ENCODE assay signal across 8 cellular contexts in genomic region chrX:115690554-115691216, GRCh38.
DNase-seq lines count a peak whose midpoint lies in the region; ATAC-seq, FAIRE-seq and TF ChIP-seq lines count a peak whose summit lies in the region.
"Had no signal": no experiment of that assay in that cellular context is flagged by ENCODE, and none has a peak within 500 bp of the region (broad histone marks: within the 10 kb centered on the region; RNA-seq: fewer than 3 reads in every experiment).

No MANE protein-coding gene starts in this region.

- H4K20me1 ChIP-seq in GM23338 (replicated peaks; ENCODE audit: insufficient read depth), result no peaks in the 10 kb centered on the region
- H4K20me1 ChIP-seq in PC-9 (ENCODE audit: insufficient read depth), result no peaks in the 10 kb centered on the region
- no peaks in the 10 kb centered on the region for H4K20me1 ChIP-seq in GM12878 (ENCODE audit: control insufficient read depth, insufficient read depth)
- no peaks in the 10 kb centered on the region for H4K20me1 ChIP-seq in smooth muscle cell (ENCODE audit: low read depth)

- H3K79me2 ChIP-seq in GM23338 (replicated peaks; ENCODE audit: insufficient read depth) (no peaks in the 10 kb centered on the region), PC-9 (ENCODE audit: low read depth) (no peaks in the 10 kb centered on the region), GM12878 (ENCODE audit: control insufficient read depth, insufficient read depth, low read length) (no peaks in the 10 kb centered on the region), smooth muscle cell (ENCODE audit: low read depth) (no peaks in the 10 kb centered on the region)

- BruUV-seq in PC-9 (replicated peaks; lab: Mats Ljungman, UMichigan), result no TSS peak
- BruUV-seq in GM12878 (replicated peaks; lab: Mats Ljungman, UMichigan), result no TSS peak

- no peaks in the 10 kb centered on the region for H3K36me3 Mint-ChIP-seq in GM23338 (ENCODE audit: low read depth)

- H3K4me2 ChIP-seq in GM23338 (no peak overlapping the region), PC-9 (no peak overlapping the region), GM12878 (ENCODE audit: control insufficient read depth, insufficient read depth) (no peak overlapping the region), smooth muscle cell (peak overlapping the region; percentile 70)

- RAD21 ChIA-PET in GM12878 (lab: Charles Lee; ENCODE audit: unreplicated experiment), result interaction anchor here (0.6 to 3.9 kb wide), 8 partner anchors 9 to 360 kb away, joined by 3 to 40 read pairs (median 4); partner anchors contain the start of gene PLS3

- TF ChIP-seq POLR2A in GM12878 (IDR thresholded peaks at IDR 0.05; ENCODE audit: low read depth, low read length), result no peak

- CTCF ChIA-PET in PC-9 (lab: Charles Lee), result interaction anchor here (0.6 to 1.0 kb wide), 2 partner anchors 31 to 35 kb away, joined by 3 to 5 read pairs; no protein-coding TSS in a partner anchor
- CTCF ChIA-PET in GM12878 (lab: Yijun Ruan, JAX), result interaction anchor here (0.7 to 4.3 kb wide), 24 partner anchors 9 to 463 kb away, joined by 3 to 34 read pairs (median 5); no protein-coding TSS in a partner anchor

- TF ChIP-seq CTCF in GM12872 (IDR thresholded peaks at IDR 0.05; ENCODE audit: insufficient read depth, low read depth, low read length), result peak; percentile 69
- TF ChIP-seq CTCF in GM23338 (conservative IDR thresholded peaks at IDR 0.05; ENCODE audit: low read depth in 2 of 2), result peak; percentile 70 to 74
- peak; percentile 92 for TF ChIP-seq CTCF in PC-9 (conservative IDR thresholded peaks at IDR 0.05)
- peak; percentile 70 to 87 (median 83) for TF ChIP-seq CTCF in GM12878 (IDR thresholded peaks at IDR 0.05 in 2 of 3, conservative IDR thresholded peaks at IDR 0.05 in 1 of 3; ENCODE audit: control insufficient read depth in 2 of 3, extremely low read depth in 1 of 3, insufficient read depth in 1 of 3, low read depth in 3 of 3, low read length in 3 of 3)
- TF ChIP-seq CTCF in smooth muscle cell (IDR thresholded peaks at IDR 0.05; ENCODE audit: borderline replicate concordance, insufficient read depth, poor library complexity, severe bottlenecking), result peak; percentile 89

- H3K4me3 Mint-ChIP-seq in GM23338, result no peak overlapping the region

- H3F3A ChIP-seq in GM23338 (replicated peaks; ENCODE audit: low read depth) (no peaks in the 10 kb centered on the region), PC-9 (ENCODE audit: insufficient read depth, low read depth) (no peaks in the 10 kb centered on the region), smooth muscle cell (ENCODE audit: low read depth) (no peaks in the 10 kb centered on the region)

- H3K4me1 ChIP-seq in GM23338 (ENCODE audit: insufficient read depth) (peaks cover 21% of the 10 kb centered on the region), PC-9 (replicated peaks; ENCODE audit: insufficient read depth) (peaks cover 4% of the 10 kb centered on the region; the same call in 1 of the 2 replicates), GM12878 (ENCODE audit: control insufficient read depth, insufficient read depth, low read length) (no peaks in the 10 kb centered on the region), iPS-18a (ENCODE audit: control insufficient read depth, low read depth, low read length) (peaks cover 45% of the 10 kb centered on the region), smooth muscle cell (ENCODE audit: low read depth) (peaks cover 8% of the 10 kb centered on the region)

- SMC1A ChIA-PET in GM12878 (lab: Charles Lee; ENCODE audit: uncharacterized antibody, unreplicated experiment), result interaction anchor here (0.6 to 3.7 kb wide), 14 partner anchors 9 to 365 kb away, joined by 3 to 22 read pairs (median 5); no protein-coding TSS in a partner anchor

- H3K4me3 ChIP-seq in GM23338, result no peak overlapping the region
- no peak overlapping the region for H3K4me3 ChIP-seq in Jurkat, Clone E6-1 (ENCODE audit: low read length)
- no peak overlapping the region for H3K4me3 ChIP-seq in PC-9
- no peak overlapping the region for H3K4me3 ChIP-seq in GM12878
- no peak overlapping the region for H3K4me3 ChIP-seq in iPS-18a (ENCODE audit: low read length)
- peak overlapping the region; percentile 8 for H3K4me3 ChIP-seq in smooth muscle cell

- intact Hi-C loops in PC-9 (cut with micrococcal nuclease; ENCODE audit: unreplicated experiment), result loop anchor here (1.0 kb wide), 2 partner anchors 360 to 463 kb away; no protein-coding TSS in a partner anchor
- intact Hi-C loops in GM12878 (cut with micrococcal nuclease; ENCODE audit: unreplicated experiment), result loop anchor here (1.0 to 5.0 kb wide), 4 partner anchors 39 to 464 kb away; no protein-coding TSS in a partner anchor

- H3K9me3 ChIP-seq in PC-9 (ENCODE audit: insufficient read depth, low read depth), result no peaks in the 10 kb centered on the region
- H3K9me3 ChIP-seq in GM12878 (replicated peaks; ENCODE audit: control insufficient read depth, insufficient read depth, low read length), result no peaks in the 10 kb centered on the region
- H3K9me3 ChIP-seq in iPS-18a (ENCODE audit: control insufficient read depth, low read depth, low read length), result no peaks in the 10 kb centered on the region
- no peaks in the 10 kb centered on the region for H3K9me3 ChIP-seq in smooth muscle cell (replicated peaks; ENCODE audit: low read depth)

- 24% methylated on average over 4 of the region's 4 CpGs for WGBS in GM12878 (ENCODE audit: insufficient coverage, insufficient replicate concordance, low lambda C conversion rate, missing lambda C conversion rate)
- 22% methylated on average over 4 of the region's 4 CpGs for WGBS in smooth muscle cell (ENCODE audit: low lambda C conversion rate)

- no peaks in the 10 kb centered on the region for H3K36me3 ChIP-seq in GM23338 (ENCODE audit: insufficient read depth)
- H3K36me3 ChIP-seq in PC-9 (ENCODE audit: low read depth), result no peaks in the 10 kb centered on the region
- H3K36me3 ChIP-seq in GM12878 (ENCODE audit: control insufficient read depth in 2 of 2, insufficient read depth in 2 of 2, low read length in 1 of 2), result no peaks in the 10 kb centered on the region
- H3K36me3 ChIP-seq in iPS-18a (ENCODE audit: control insufficient read depth, low read depth, low read length), result no peaks in the 10 kb centered on the region
- no peaks in the 10 kb centered on the region for H3K36me3 ChIP-seq in smooth muscle cell (ENCODE audit: low read depth)

- TF ChIP-seq EP300 in GM12878 (IDR thresholded peaks at IDR 0.05; ENCODE audit: borderline replicate concordance in 1 of 2, control insufficient read depth in 1 of 2, low read depth in 2 of 2, low read length in 2 of 2), result no peak

- H2AFZ ChIP-seq in GM23338 (no peak overlapping the region), PC-9 (no peak overlapping the region), GM12878 (ENCODE audit: control insufficient read depth, low read depth, low read length) (no peak overlapping the region), smooth muscle cell (ENCODE audit: low read depth) (peak overlapping the region; percentile 74)

- peaks cover 2% of the 10 kb centered on the region; the same call in 1 of the 3 replicates for H3K9me3 Mint-ChIP-seq in GM23338

- in situ Hi-C loops in GM12878 (cut with MboI), result no loop called here

- H3K27ac ChIP-seq in GM23338 (ENCODE audit: low read depth) (peak overlapping the region; percentile 97), PC-9 (no peak overlapping the region), GM12878 (ENCODE audit: control insufficient read depth, insufficient read depth) (no peak overlapping the region), iPS-18a (ENCODE audit: low read length) (peak overlapping the region; percentile 96), smooth muscle cell (ENCODE audit: low read depth) (peak overlapping the region; percentile 92)

- H3K9ac ChIP-seq in GM12878 (ENCODE audit: control insufficient read depth, insufficient read depth, low read length), result no peak overlapping the region
- H3K9ac ChIP-seq in iPS-18a (ENCODE audit: low read length), result peak overlapping the region; percentile 77
- peak overlapping the region; percentile 79 for H3K9ac ChIP-seq in smooth muscle cell (ENCODE audit: low read depth)

- ATAC-seq in GM23338 (peak; percentile 54), GM12878 (peak; percentile 97)

- DNase-seq in GM23338 (ENCODE audit: low spot score), result peak; percentile 89
- peak; percentile 44 for DNase-seq in Jurkat, Clone E6-1 (ENCODE audit: low read depth, low spot score)
- DNase-seq in PC-9, result peak; percentile 55 to 65
- DNase-seq in GM12878 (ENCODE audit: low read depth, low spot score), result peak; percentile 23
- peak; percentile 8 for DNase-seq in smooth muscle cell (lab: John Stamatoyannopoulos, UW; ENCODE audit: unreplicated experiment)

- peaks cover 2% of the 10 kb centered on the region for H3K27me3 Mint-ChIP-seq in GM23338 (ENCODE audit: insufficient read depth, low read depth, poor library complexity)

- POLR2A ChIA-PET in PC-9 (lab: Charles Lee; ENCODE audit: unreplicated experiment) (no interaction called here), GM12878 (lab: Charles Lee) (interaction anchor here (1.0 kb wide), 1 partner anchor 360 kb away, joined by 3 read pairs; no protein-coding TSS in a partner anchor)

- peak; percentile 80 for FAIRE-seq in GM12878 (lab: Jason Lieb, UNC)
- FAIRE-seq: islet of Langerhans had no signal

- H3K4me1 Mint-ChIP-seq in GM23338, result peaks cover 51% of the 10 kb centered on the region

- H3K27me3 ChIP-seq in GM23338 (ENCODE audit: insufficient read depth) (no peaks in the 10 kb centered on the region), PC-9 (ENCODE audit: insufficient read depth, low read depth) (no peaks in the 10 kb centered on the region), GM12878 (replicated peaks in 1 of 2; ENCODE audit: control insufficient read depth in 2 of 2, insufficient read depth in 2 of 2, low read length in 1 of 2) (no peaks in the 10 kb centered on the region), iPS-18a (ENCODE audit: control insufficient read depth, insufficient read depth, low read length) (no peaks in the 10 kb centered on the region), smooth muscle cell (ENCODE audit: low read depth) (peaks cover 11% of the 10 kb centered on the region)

- TF ChIP-seq RAD21 in GM12878 (IDR thresholded peaks at IDR 0.05; ENCODE audit: insufficient read depth, low read depth, low read length), result peak; percentile 63

- H3K9me2 ChIP-seq in GM23338 (ENCODE audit: insufficient read depth), result no peaks in the 10 kb centered on the region
- H3K9me2 ChIP-seq in PC-9 (ENCODE audit: insufficient read depth), result no peaks in the 10 kb centered on the region

- peak overlapping the region; percentile 93 for H3K27ac Mint-ChIP-seq in GM23338

TF ChIP-seq in GM23338, 12 proteins besides CTCF, POLR2A, EP300 and RAD21:
- no peak for TF ChIP-seq EZH2phosphoT487 (IDR thresholded peaks at IDR 0.05; ENCODE audit: unreplicated experiment)
- 0 out of 2 replicates have a peak, but pooled peaks have one; percentile 43 for TF ChIP-seq CREB1 (CRISPR knock-in tag; IDR thresholded peaks at IDR 0.05; ENCODE audit: low read depth)

TF ChIP-seq in GM12878, 131 proteins besides CTCF, POLR2A, EP300 and RAD21 (continues in another document):
- 0 out of 2 replicates have a peak, but pooled peaks have one; percentile 11 for TF ChIP-seq YY1 (IDR thresholded peaks at IDR 0.05; ENCODE audit: low read depth, low read length)
- TF ChIP-seq BACH1 (IDR thresholded peaks at IDR 0.05; ENCODE audit: borderline replicate concordance), result no peak

Comparison
In these comparisons a context has a peak if more than half of its experiments do, and no peak if none do; other contexts are left out.
1. DNase-seq: peak in every context shown above with its lines; median percentile 89 in GM23338; 60 in PC-9; 44 in Jurkat, Clone E6-1; 23 in GM12878; 8 in smooth muscle cell.
2. H3K27ac ChIP-seq: peak in GM23338 (single experiment), iPS-18a (single experiment) and smooth muscle cell (single experiment); none in PC-9 (single experiment) and GM12878 (single experiment).
3. Peak in every context shown above with its lines, with median percentiles within 50 percentile points of each other: CTCF ChIP-seq.